9 cellular contexts compared by ENCODE assay signal in genomic region chr10:133275683-133276092, GRCh38. TPM values are rescaled to one million over a fixed set of nuclear protein-coding genes. Genes with fewer than 3 reads are reported as not detected.
DNase-seq lines count a peak whose midpoint lies in the region; ATAC-seq and TF ChIP-seq lines count a peak whose summit lies in the region.
"Had no signal": no experiment of that assay in that cellular context is flagged by ENCODE, and none has a peak within 500 bp of the region (broad histone marks: within the 10 kb centered on the region; RNA-seq: fewer than 3 reads in every experiment).

No MANE protein-coding gene starts in this region.

- ATAC-seq in GM18502 (IDR thresholded peaks at IDR 0.05; ENCODE audit: poor library complexity, unreplicated experiment) (peak; percentile 33), HG02623 (IDR thresholded peaks at IDR 0.05; ENCODE audit: unreplicated experiment) (peak; percentile 32), GM18519 (IDR thresholded peaks at IDR 0.05; ENCODE audit: low FRiP score, unreplicated experiment) (no peak)

- H3K36me3 Mint-ChIP-seq in endodermal cell (ENCODE audit: low read depth): no peaks in the 10 kb centered on the region
- H3K36me3 Mint-ChIP-seq in stimulated activated naive CD8-positive, alpha-beta T cell treated with anti-CD3 and anti-CD28 coated beads, Interleukin-15, Interleukin-2, amounts not matched to agents 100 ng/mL and 50 ng/mL, for 24 hours (ENCODE audit: low read depth): no peaks in the 10 kb centered on the region
- H3K36me3 Mint-ChIP-seq in endothelial cell (ENCODE audit: low read depth, unreplicated experiment): no peaks in the 10 kb centered on the region

- WGBS in endodermal cell (ENCODE audit: insufficient coverage in 1 of 2, insufficient read length in 1 of 2), 2 experiments: 56 to 71% methylated on average over 6 to 12 of the region's 12 CpGs

- H3K27ac Mint-ChIP-seq in endodermal cell: no peak overlapping the region
- H3K27ac Mint-ChIP-seq in stimulated activated naive CD8-positive, alpha-beta T cell treated with anti-CD3 and anti-CD28 coated beads, Interleukin-15, Interleukin-2, amounts not matched to agents 100 ng/mL and 50 ng/mL, for 24 hours: peak overlapping the region; percentile 81
- no peak overlapping the region for H3K27ac Mint-ChIP-seq in endothelial cell (ENCODE audit: unreplicated experiment)

- H3K4me1 Mint-ChIP-seq in endodermal cell (no peaks in the 10 kb centered on the region), endothelial cell (ENCODE audit: unreplicated experiment) (no peaks in the 10 kb centered on the region)
- peaks cover 34% of the 10 kb centered on the region for H3K4me1 Mint-ChIP-seq in stimulated activated naive CD8-positive, alpha-beta T cell treated with anti-CD3 and anti-CD28 coated beads, Interleukin-15, Interleukin-2, amounts not matched to agents 100 ng/mL and 50 ng/mL, for 24 hours (ENCODE audit: low read depth)

- DNase-seq in RWPE1 (ENCODE audit: low spot score) (no peak), endodermal cell (no peak), endothelial cell (ENCODE audit: low spot score) (no peak), NCI-H446 treated with DMSO at 0.1 percent for 48 hours (lab: John Stamatoyannopoulos, UW) (no peak)

- H3K4me3 Mint-ChIP-seq in endodermal cell (peak overlapping the region; percentile 34), endothelial cell (ENCODE audit: unreplicated experiment) (no peak overlapping the region)
- peak overlapping the region; percentile 87 for H3K4me3 Mint-ChIP-seq in stimulated activated naive CD8-positive, alpha-beta T cell treated with anti-CD3 and anti-CD28 coated beads, Interleukin-15, Interleukin-2, amounts not matched to agents 100 ng/mL and 50 ng/mL, for 24 hours

- peaks cover 9% of the 10 kb centered on the region for H3K27me3 ChIP-seq in endodermal cell (ENCODE audit: control insufficient read depth, insufficient read depth, low read length, poor library complexity, severe bottlenecking)

- H3K36me3 ChIP-seq in endodermal cell (ENCODE audit: control insufficient read depth, insufficient read depth, low read length): peaks cover 5% of the 10 kb centered on the region

- H3K27ac ChIP-seq in RWPE1 (peak overlapping the region; percentile 33; the same call in 1 of the 2 replicates), endodermal cell (ENCODE audit: low read depth, low read length) (no peak overlapping the region)

- H3K9me3 Mint-ChIP-seq in endodermal cell (no peaks in the 10 kb centered on the region), endothelial cell (ENCODE audit: unreplicated experiment) (no peaks in the 10 kb centered on the region)
- H3K9me3 Mint-ChIP-seq in stimulated activated naive CD8-positive, alpha-beta T cell treated with anti-CD3 and anti-CD28 coated beads, Interleukin-15, Interleukin-2, amounts not matched to agents 100 ng/mL and 50 ng/mL, for 24 hours: no peaks in the 10 kb centered on the region

- peaks cover 4% of the 10 kb centered on the region for H3K4me1 ChIP-seq in endodermal cell (ENCODE audit: control insufficient read depth, insufficient read depth, low read length)

- POLR2A ChIA-PET in RWPE1 (lab: Yijun Ruan, JAX; ENCODE audit: low non-redundant PET): interaction anchor here (0.7 to 1.4 kb wide), 4 partner anchors 15 to 32 kb away, joined by 3 to 6 read pairs (median 4); no protein-coding TSS in a partner anchor

- H3K4me3 ChIP-seq in endodermal cell (ENCODE audit: low read length): no peak overlapping the region

- no peaks in the 10 kb centered on the region for H3K9me3 ChIP-seq in endodermal cell (ENCODE audit: control insufficient read depth, low read length)

- TF ChIP-seq CTCF in RWPE1 (conservative IDR thresholded peaks at IDR 0.05; ENCODE audit: low read depth): no peak
- peak; percentile 39 for TF ChIP-seq CTCF in endodermal cell (conservative IDR thresholded peaks at IDR 0.05)
- no peak for TF ChIP-seq CTCF in endothelial cell (IDR thresholded peaks at IDR 0.05; ENCODE audit: unreplicated experiment)

- CTCF ChIA-PET in RWPE1 (lab: Yijun Ruan, JAX): interaction anchor here (0.7 to 1.0 kb wide), 3 partner anchors 18 to 32 kb away, joined by 3 to 6 read pairs (median 4); no protein-coding TSS in a partner anchor

- no peak overlapping the region for H3K9ac ChIP-seq in endodermal cell (ENCODE audit: extremely low read depth, low read length, poor library complexity, severe bottlenecking)

- H3K27me3 Mint-ChIP-seq in endodermal cell (ENCODE audit: insufficient read depth) (peaks cover 6% of the 10 kb centered on the region), endothelial cell (ENCODE audit: unreplicated experiment) (no peaks in the 10 kb centered on the region)
- H3K27me3 Mint-ChIP-seq in stimulated activated naive CD8-positive, alpha-beta T cell treated with anti-CD3 and anti-CD28 coated beads, Interleukin-15, Interleukin-2, amounts not matched to agents 100 ng/mL and 50 ng/mL, for 24 hours: no peaks in the 10 kb centered on the region

RNA-seq across cellular contexts. Expression of gene ADAM8, which starts 1.0 kb away (rescaled TPM):
- total RNA-seq in endodermal cell (1 to 10 TPM; 3.7 to 5.5 TPM), endothelial cell (ENCODE audit: unreplicated experiment) (1.5 TPM)
- polyA plus RNA-seq in endodermal cell (2013, experiment 1 of 2): 1.7 TPM
- polyA plus RNA-seq in endodermal cell (2013, experiment 2 of 2): 1.2 TPM

RNA-seq across cellular contexts. Expression of gene TUBGCP2, which starts 33.0 kb away (rescaled TPM):
- total RNA-seq in endodermal cell (10 to 100 TPM; 52.8 to 63.0 TPM), endothelial cell (ENCODE audit: unreplicated experiment) (50.7 TPM)
- polyA plus RNA-seq in endodermal cell (2013, experiment 1 of 2): 51.3 TPM
- polyA plus RNA-seq in endodermal cell (2013, experiment 2 of 2): 46.4 TPM

RNA-seq across cellular contexts. Expression of gene ZNF511, which starts 33.0 kb away (rescaled TPM):
- 10 to 100 TPM; 48.1 to 57.6 TPM for total RNA-seq in endodermal cell
- polyA plus RNA-seq in endodermal cell (2013, experiment 1 of 2): 30.8 TPM
- 30.8 TPM for polyA plus RNA-seq in endodermal cell (2013, experiment 2 of 2)
- 18.6 TPM for total RNA-seq in endothelial cell (ENCODE audit: unreplicated experiment)

RNA-seq across cellular contexts. Expression of gene VENTX, which starts 38.0 kb away (rescaled TPM):
- total RNA-seq in endodermal cell (10 to 100 TPM in 1 of 2 donors, 1 to 10 TPM in 1; 5.5 to 14.2 TPM), endothelial cell (ENCODE audit: unreplicated experiment) (0.23 TPM)
- 1.7 TPM for polyA plus RNA-seq in endodermal cell (2013, experiment 1 of 2)
- polyA plus RNA-seq in endodermal cell (2013, experiment 2 of 2): 0.99 TPM
- total RNA-seq: M059J had no signal

RNA-seq across cellular contexts. Expression of gene UTF1, which starts 45.7 kb away (rescaled TPM):
- total RNA-seq in endodermal cell: 1 to 10 TPM in 1 of 2 donors, not detected in 1; 1.5 TPM
- 1.1 TPM for polyA plus RNA-seq in endodermal cell (2013, experiment 1 of 2)
- 0.54 TPM for polyA plus RNA-seq in endodermal cell (2013, experiment 2 of 2)
- 0.38 TPM for total RNA-seq in endothelial cell (ENCODE audit: unreplicated experiment)
- total RNA-seq: M059J had no signal
